In the genomic region with DNA sequence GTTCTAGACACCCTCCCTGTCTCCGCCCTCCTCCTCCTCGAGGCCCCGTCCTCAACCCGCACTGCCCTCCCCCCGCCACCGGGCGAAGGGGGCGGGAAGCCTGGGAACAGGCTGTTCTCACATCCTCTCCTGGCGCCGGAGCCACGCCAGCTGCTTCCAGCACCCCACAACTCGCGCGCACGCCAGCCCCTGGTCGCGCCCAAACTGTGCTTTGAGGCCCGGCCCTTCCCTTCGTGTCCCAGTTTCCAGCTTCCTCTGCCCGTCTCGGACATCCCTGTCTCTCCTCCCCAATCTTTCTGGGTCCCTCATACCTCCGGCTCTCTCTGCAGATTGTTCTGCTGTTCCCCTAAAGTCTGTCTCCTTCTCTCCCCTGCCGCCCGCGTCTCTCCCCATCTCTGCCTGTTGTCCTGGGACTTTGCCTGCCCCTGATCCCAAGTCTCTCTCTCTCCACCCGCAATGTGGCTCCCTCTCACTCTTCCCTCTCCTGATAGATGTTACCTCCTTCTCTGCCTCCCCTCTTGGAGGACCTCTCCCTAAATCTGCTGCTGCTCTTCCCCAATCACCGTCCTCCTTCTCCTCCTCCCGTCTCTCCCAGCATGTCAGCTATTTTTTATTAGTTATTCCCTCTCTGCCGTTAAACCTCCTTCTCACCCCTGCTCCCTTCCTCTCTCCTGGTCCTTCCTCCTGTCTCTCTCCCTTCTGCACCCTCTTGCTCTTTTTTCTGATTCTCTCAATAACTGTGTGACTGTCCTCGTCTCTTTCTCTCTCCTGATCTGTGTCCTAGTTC, we compare ENCODE assay signal across 8 cellular contexts. TPM values are rescaled to one million over a fixed set of nuclear protein-coding genes. Genes with fewer than 3 reads are reported as not detected.
A peak's percentile ranks its signal among the peaks of the same experiment; 100 is the strongest.
DNase-seq lines count a peak whose midpoint lies in the region; ATAC-seq and TF ChIP-seq lines count a peak whose summit lies in the region.

No MANE protein-coding gene starts in this region.

- peak; percentile 40 for DNase-seq in ELR (ENCODE audit: low read depth)
- DNase-seq in WERI-Rb-1: peak; percentile 60
- peak; percentile 75 for DNase-seq in right atrium auricular region (ENCODE audit: low spot score)
- DNase-seq in prostate gland (ENCODE audit: low spot score): peak; percentile 30
- no peak for DNase-seq in SW480 (ENCODE audit: low spot score)
- no peak for DNase-seq in immature natural killer cell

- peaks cover 17 to 22% of the 10 kb centered on the region in 2 donors for H3K4me1 Mint-ChIP-seq in immature natural killer cell

- TF ChIP-seq CTCF in WERI-Rb-1 (IDR thresholded peaks at IDR 0.05; ENCODE audit: low read depth, low read length) (no peak), right atrium auricular region (IDR thresholded peaks at IDR 0.05) (peak in 1 of 2 donors; percentile 14), prostate gland (IDR thresholded peaks at IDR 0.05) (no peak)

- H3K9me3 Mint-ChIP-seq in immature natural killer cell: peaks cover 0 to 8% (median 7%) of the 10 kb centered on the region in 6 donors

- peaks cover 15 to 29% (median 24%) of the 10 kb centered on the region in 3 donors for H3K36me3 Mint-ChIP-seq in immature natural killer cell

- H3K9me3 ChIP-seq in WERI-Rb-1 (ENCODE audit: severe bottlenecking): no peaks in the 10 kb centered on the region
- H3K9me3 ChIP-seq in right atrium auricular region: no peaks in the 10 kb centered on the region
- H3K9me3 ChIP-seq in prostate gland: no peaks in the 10 kb centered on the region

- no peak overlapping the region for H3K27ac Mint-ChIP-seq in immature natural killer cell

- H3K4me3 Mint-ChIP-seq in immature natural killer cell: peak overlapping the region in 1 of 5 donors; percentile 3

- ATAC-seq in HG03565 (IDR thresholded peaks at IDR 0.05; ENCODE audit: unreplicated experiment) (no peak), GM19328 (IDR thresholded peaks at IDR 0.05; ENCODE audit: unreplicated experiment) (no peak)

- WGBS in prostate gland: 1% methylated on average over 30 of the region's 30 CpGs

- TF ChIP-seq POLR2A in prostate gland (IDR thresholded peaks at IDR 0.05): no peak

- H3K4me1 ChIP-seq in right atrium auricular region: peaks cover 0 to 27% of the 10 kb centered on the region in 2 donors
- H3K4me1 ChIP-seq in prostate gland (replicated peaks): no peaks in the 10 kb centered on the region

- intact Hi-C loops in prostate gland (cut with DNase I): no loop called here

- H3K36me3 ChIP-seq in WERI-Rb-1: peaks cover 15% of the 10 kb centered on the region
- H3K36me3 ChIP-seq in right atrium auricular region: peaks cover 12% of the 10 kb centered on the region
- H3K36me3 ChIP-seq in prostate gland: no peaks in the 10 kb centered on the region

- H3K27me3 Mint-ChIP-seq in immature natural killer cell (ENCODE audit: low read depth in 3 of 3): peaks cover 34 to 37% (median 36%) of the 10 kb centered on the region in 3 donors

- H3K27ac ChIP-seq in WERI-Rb-1 (peak overlapping the region; percentile 52), right atrium auricular region (peak overlapping the region; percentile 28 to 63), prostate gland (peak overlapping the region; percentile 56 to 58)

- H3K4me3 ChIP-seq in WERI-Rb-1 (ENCODE audit: low read depth, low read length) (peak overlapping the region; percentile 4), right atrium auricular region (peak overlapping the region in 1 of 2 donors; percentile 31), prostate gland (peak overlapping the region in 1 of 2 donors; percentile 7)

- no peaks in the 10 kb centered on the region for H3K27me3 ChIP-seq in WERI-Rb-1 (ENCODE audit: insufficient read depth, low read depth, severe bottlenecking)
- H3K27me3 ChIP-seq in right atrium auricular region: peaks cover 0 to 10% of the 10 kb centered on the region in 2 donors
- peaks cover 6% of the 10 kb centered on the region for H3K27me3 ChIP-seq in prostate gland (replicated peaks; ENCODE audit: insufficient read depth)

RNA-seq across cellular contexts. Expression of a gene that starts 14.2 kb away (rescaled TPM):
- not detected for total RNA-seq in right atrium auricular region
- total RNA-seq in prostate gland: 1 to 10 TPM in 1 of 2 donors, not detected in 1; 1.8 TPM
- polyA plus RNA-seq in immature natural killer cell: not detected

RNA-seq across cellular contexts. Expression of a gene that starts 46.3 kb away (rescaled TPM):
- 10 to 100 TPM; 28.0 to 30.0 TPM for total RNA-seq in right atrium auricular region
- total RNA-seq in prostate gland: 100 to 1,000 TPM in 1 of 2 donors, 10 to 100 TPM in 1; 44.1 to 151 TPM
- polyA plus RNA-seq in immature natural killer cell: 1 to 10 TPM in 2 of 3 donors, under 1 TPM in 1; 0.72 to 5.7 (median 1.9) TPM

RNA-seq across cellular contexts. Expression of a gene that starts 54.5 kb away (rescaled TPM):
- total RNA-seq in right atrium auricular region (10 to 100 TPM; 11.1 to 52.7 TPM), prostate gland (100 to 1,000 TPM; 349 to 932 TPM)
- 10 to 100 TPM in 2 of 3 donors, 1 to 10 TPM in 1; 4.3 to 29.1 (median 22.4) TPM for polyA plus RNA-seq in immature natural killer cell

Comparison
In these comparisons a context has a peak if more than half of its experiments do, and no peak if none do; other contexts are left out.
1. DNase-seq: peak in ELR (single experiment), WERI-Rb-1 (single experiment), right atrium auricular region (single experiment) and prostate gland (single experiment); none in SW480 (single experiment) and immature natural killer cell (0 of 3).
2. RNA of a gene that starts 54.5 kb away (total RNA-seq): 349 to 932 TPM in prostate gland; 11.1 to 52.7 TPM in right atrium auricular region; every median in the first group is over 4 times any median in the second.
3. Peak in every context shown above with its lines, with median percentiles within 50 percentile points of each other: H3K27ac ChIP-seq.